27 cellular contexts compared by ENCODE assay signal in the genomic region with DNA sequence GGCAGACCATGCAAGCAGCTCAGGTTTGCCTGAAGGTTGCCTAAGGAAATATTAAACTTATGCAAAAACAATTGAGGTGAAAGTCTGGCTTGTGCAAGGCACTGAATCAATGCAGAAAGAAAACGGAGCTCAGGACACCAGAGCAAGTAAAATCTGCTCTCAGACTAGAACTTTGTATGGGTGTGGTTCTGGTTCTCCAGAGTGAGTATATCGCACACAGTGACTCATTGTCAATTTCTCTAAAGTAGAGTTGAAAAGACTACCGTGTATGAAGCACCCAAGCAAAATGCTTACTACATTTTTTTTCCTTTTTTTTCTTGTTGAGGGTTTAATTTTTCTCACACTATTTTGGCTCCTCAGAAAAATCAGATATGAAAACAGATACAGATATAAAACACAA.
"Had no signal": no experiment of that assay in that cellular context is flagged by ENCODE, and none has a peak within 500 bp of the region (broad histone marks: within the 10 kb centered on the region; RNA-seq: fewer than 3 reads in every experiment).

No MANE protein-coding gene starts in this region.

- H3K27ac Mint-ChIP-seq: activated CD4-positive, alpha-beta memory T cell treated with anti-CD3 and anti-CD28 coated beads for 36 hours; activated naive CD8-positive, alpha-beta T cell treated with anti-CD3 and anti-CD28 coated beads for 36 hours; effector memory CD8-positive, alpha-beta T cell; naive thymus-derived CD8-positive, alpha-beta T cell; T-helper 1 cell treated with Interleukin-12 subunit alpha and Interleukin-12 subunit beta and Interleukin-4 antibody, amounts not matched to agents 30 μg/mL and 1 μg/mL, for 36 hours had no signal

- DNase-seq: activated CD4-positive, alpha-beta memory T cell treated with anti-CD3 and anti-CD28 coated beads for 36 hours; activated CD4-positive, alpha-beta T cell treated with anti-CD3 and anti-CD28 coated beads for 48 hours; activated CD4-positive, CD25-positive, alpha-beta regulatory T cell; activated naive CD4-positive, alpha-beta T cell treated with Interleukin-2 at 50 U/mL for 16 hours; activated naive CD8-positive, alpha-beta T cell treated with anti-CD3 and anti-CD28 coated beads for 36 hours; activated T-cell treated with anti-CD3 and anti-CD28 coated beads, Interleukin-2, amount 50 U/mL, for 48 hours; effector memory CD8-positive, alpha-beta T cell; head of caudate nucleus; left cardiac atrium; mesendoderm; naive thymus-derived CD8-positive, alpha-beta T cell; spleen; stimulated activated CD4-positive, alpha-beta T cell treated with anti-CD3 and anti-CD28 coated beads, Interleukin-4, amount 100 ng/mL, for 1 hour; stimulated activated naive CD8-positive, alpha-beta T cell treated with anti-CD3 and anti-CD28 coated beads, Interleukin-15, Interleukin-2, amounts not matched to agents 100 U/mL and 50 U/mL, for 24 hours; T1000; thyroid gland; upper lobe of right lung had no signal

- H3K36me3 ChIP-seq: esophagus muscularis mucosa, prostate gland, right atrium auricular region, spleen, thyroid gland, upper lobe of right lung had no signal

- H3K27me3 Mint-ChIP-seq: activated CD4-positive, alpha-beta memory T cell treated with anti-CD3 and anti-CD28 coated beads for 36 hours; activated naive CD8-positive, alpha-beta T cell treated with anti-CD3 and anti-CD28 coated beads for 36 hours; central memory CD8-positive, alpha-beta T cell; effector memory CD8-positive, alpha-beta T cell; naive thymus-derived CD8-positive, alpha-beta T cell had no signal

- H3K4me1 Mint-ChIP-seq: activated naive CD8-positive, alpha-beta T cell treated with anti-CD3 and anti-CD28 coated beads for 36 hours; central memory CD8-positive, alpha-beta T cell; naive thymus-derived CD8-positive, alpha-beta T cell had no signal

- H3K27me3 ChIP-seq: esophagus muscularis mucosa, right atrium auricular region, spleen, thyroid gland, upper lobe of right lung had no signal

- H3K9me3 ChIP-seq: esophagus muscularis mucosa, prostate gland, right atrium auricular region, thyroid gland, upper lobe of right lung had no signal

- H3K4me3 ChIP-seq: esophagus muscularis mucosa, prostate gland, right atrium auricular region, spleen, thyroid gland, upper lobe of right lung had no signal

- H3K4me1 ChIP-seq: esophagus muscularis mucosa, prostate gland, right atrium auricular region, spleen, thyroid gland, upper lobe of right lung had no signal

- H3K36me3 Mint-ChIP-seq: activated CD4-positive, alpha-beta memory T cell treated with anti-CD3 and anti-CD28 coated beads for 36 hours; activated naive CD8-positive, alpha-beta T cell treated with anti-CD3 and anti-CD28 coated beads for 36 hours had no signal

- H3K4me3 Mint-ChIP-seq: activated CD4-positive, alpha-beta memory T cell treated with anti-CD3 and anti-CD28 coated beads for 36 hours; activated naive CD8-positive, alpha-beta T cell treated with anti-CD3 and anti-CD28 coated beads for 36 hours; central memory CD8-positive, alpha-beta T cell; effector memory CD8-positive, alpha-beta T cell; naive thymus-derived CD8-positive, alpha-beta T cell; T-helper 1 cell treated with Interleukin-12 subunit alpha and Interleukin-12 subunit beta and Interleukin-4 antibody, amounts not matched to agents 30 μg/mL and 1 μg/mL, for 36 hours had no signal

- H3K27ac ChIP-seq: esophagus muscularis mucosa, prostate gland, right atrium auricular region, spleen, thyroid gland, upper lobe of right lung had no signal

- FAIRE-seq: astrocyte, colon, endothelial cell of umbilical vein, frontal cortex, islet of Langerhans had no signal
